In genomic region chr1:81217058-81217457, GRCh38 we compare ENCODE assay signal across 7 cellular contexts.
"Had no signal": no experiment of that assay in that cellular context is flagged by ENCODE, and none has a peak within 500 bp of the region (broad histone marks: within the 10 kb centered on the region; RNA-seq: fewer than 3 reads in every experiment).

No MANE protein-coding gene starts in this region.

- H3K4me3 Mint-ChIP-seq: H9 had no signal

- H2AFZ ChIP-seq: GM23248 had no signal

- H3K27ac ChIP-seq: GM23248 had no signal

- ATAC-seq: K562 had no signal

- H3K9me3 Mint-ChIP-seq: H9 had no signal

- H3K9ac ChIP-seq: GM23248 had no signal

- H3K4me3 ChIP-seq: GM23248, K562 had no signal

- FAIRE-seq: H54, HTR-8/SVneo, K562 had no signal

- DNase-seq: GM23248, H9, HCEC 1CT, IMR-90 had no signal
